31 cellular contexts compared by ENCODE assay signal in genomic region chr2:16073921-16074425, GRCh38.
"Had no signal": no experiment of that assay in that cellular context is flagged by ENCODE, and none has a peak within 500 bp of the region (broad histone marks: within the 10 kb centered on the region; RNA-seq: fewer than 3 reads in every experiment).

No MANE protein-coding gene starts in this region.

- H3K27ac ChIP-seq: adrenal gland, body of pancreas, cardiac muscle cell, colonic mucosa, epithelial cell of prostate, esophagus squamous epithelium, gastroesophageal sphincter, WERI-Rb-1 had no signal

- FAIRE-seq: endometrium, endothelial cell of umbilical vein had no signal

- H3K36me3 ChIP-seq: adrenal gland, cardiac muscle cell, colonic mucosa, esophagus squamous epithelium, gastroesophageal sphincter, WERI-Rb-1 had no signal

- H3K27me3 ChIP-seq: adrenal gland, body of pancreas, cardiac muscle cell, colonic mucosa, esophagus squamous epithelium, gastroesophageal sphincter had no signal

- H3K9me3 ChIP-seq: adrenal gland, body of pancreas, colonic mucosa, esophagus squamous epithelium, gastroesophageal sphincter had no signal

- H3K4me1 ChIP-seq: colonic mucosa, esophagus squamous epithelium, gastroesophageal sphincter had no signal

- DNase-seq: activated B cell treated with CpG ODN at 0.5 μM for 24 hours; activated CD4-positive, alpha-beta memory T cell treated with anti-CD3 and anti-CD28 coated beads for 36 hours; activated CD4-positive, alpha-beta T cell treated with anti-CD3 and anti-CD28 coated beads, Interleukin-2, amount 10 ng/mL, durations not matched to agents 24 days and 14 days; activated CD8-positive, alpha-beta memory T cell treated with anti-CD3 and anti-CD28 coated beads, Interleukin-2, amount 10 ng/mL, durations not matched to agents 7 days and 5 days; activated CD8-positive, alpha-beta memory T cell treated with anti-CD3 and anti-CD28 coated beads, Interleukin-2, amount 50 U/mL, for 4 hours; activated CD8-positive, alpha-beta T cell treated with anti-CD3 and anti-CD28 coated beads, Interleukin-2, amount 10 ng/mL, durations not matched to agents 7 days and 5 days; activated effector memory CD4-positive, alpha-beta T cell treated with anti-CD3 and anti-CD28 coated beads, Interleukin-2, amount 50 U/mL, for 16 hours; activated naive CD4-positive, alpha-beta T cell treated with anti-CD3 and anti-CD28 coated beads for 36 hours; activated naive CD8-positive, alpha-beta T cell treated with anti-CD3 and anti-CD28 coated beads for 36 hours; activated naive CD8-positive, alpha-beta T cell treated with anti-CD3 and anti-CD28 coated beads, Interleukin-2, amount 50 U/mL, for 24 hours; activated T-cell treated with anti-CD3 and anti-CD28 coated beads, Interleukin-2, amount 50 U/mL, for 1 hour; activated T-cell treated with anti-CD3 and anti-CD28 coated beads, Interleukin-2, amount 50 U/mL, for 48 hours; adrenal gland; amygdala; aorta; body of pancreas; central memory CD4-positive, alpha-beta T cell; cerebellar nuclear complex; colonic mucosa; effector CD8-positive, alpha-beta T cell; esophagus squamous epithelium; foreskin melanocyte; T-helper 1 cell; T-helper 17 cell; T1000; WERI-Rb-1 had no signal

- H3K4me3 ChIP-seq: adrenal gland, body of pancreas, cardiac muscle cell, colonic mucosa, esophagus squamous epithelium, gastroesophageal sphincter had no signal
